12 cellular contexts compared by ENCODE assay signal in genomic region chr2:173555833-173556232, GRCh38.
DNase-seq lines count a peak whose midpoint lies in the region; ATAC-seq and TF ChIP-seq lines count a peak whose summit lies in the region.
"Had no signal": no experiment of that assay in that cellular context is flagged by ENCODE, and none has a peak within 500 bp of the region (broad histone marks: within the 10 kb centered on the region; RNA-seq: fewer than 3 reads in every experiment).

No MANE protein-coding gene starts in this region.

- H3K9me3 Mint-ChIP-seq in Calu3 (ENCODE audit: low read depth, unreplicated experiment) = peaks cover 4% of the 10 kb centered on the region

- H3K27me3 ChIP-seq in MM.1S (replicated peaks; ENCODE audit: insufficient read depth, low read length) (no peaks in the 10 kb centered on the region), GM23248 (replicated peaks; ENCODE audit: insufficient read depth) (peaks cover 35% of the 10 kb centered on the region), ascending aorta (no peaks in the 10 kb centered on the region), esophagus muscularis mucosa (peaks cover 0 to 51% (median 3%) of the 10 kb centered on the region in 4 donors)
- H3K27me3 ChIP-seq: SJCRH30 had no signal

- H3K4me2 ChIP-seq in MM.1S (ENCODE audit: low read depth, low read length) (no peak overlapping the region), GM23248 (ENCODE audit: unreplicated experiment) (no peak overlapping the region)

- H3K4me1 Mint-ChIP-seq in Calu3 (ENCODE audit: low read depth, unreplicated experiment) = peaks cover 46% of the 10 kb centered on the region

- no peaks in the 10 kb centered on the region for H3K27me3 Mint-ChIP-seq in Calu3 (ENCODE audit: unreplicated experiment)

- DNase-seq in Calu3 (no peak), MM.1S (peak; percentile 23), NCI-H774 (lab: John Stamatoyannopoulos, UW) (peak; percentile 10), glomerular visceral epithelial cell (ENCODE audit: extremely low spot score) (peak; percentile 40), GM23248 (no peak), ascending aorta (ENCODE audit: low spot score in 2 of 2) (no peak), esophagus muscularis mucosa (ENCODE audit: extremely low spot score) (no peak)
- DNase-seq: activated CD4-positive, alpha-beta T cell treated with anti-CD3 and anti-CD28 coated beads for 1 hour; NCI-H446 treated with DMSO at 0.1 percent for 48 hours; right cardiac atrium had no signal

- CTCF ChIA-PET in Calu3 (lab: Charles Lee) = interaction anchor here (1.4 kb wide), 1 partner anchor 12 kb away, joined by 4 read pairs; no protein-coding TSS in a partner anchor

- H3K4me1 ChIP-seq in MM.1S (ENCODE audit: low read length) (no peaks in the 10 kb centered on the region), GM23248 (ENCODE audit: insufficient read depth) (peaks cover 7% of the 10 kb centered on the region; the same call in 1 of the 2 replicates), ascending aorta (peaks cover 0 to 2% of the 10 kb centered on the region in 2 donors), esophagus muscularis mucosa (peaks cover 0 to 5% (median 0%) of the 10 kb centered on the region in 4 donors)

- H3K9ac ChIP-seq in MM.1S (ENCODE audit: low read length) (no peak overlapping the region), GM23248 (no peak overlapping the region)

- no peak overlapping the region for H3K27ac Mint-ChIP-seq in Calu3 (ENCODE audit: unreplicated experiment)

- BruUV-seq in Calu3 (replicated peaks; lab: Mats Ljungman, UMichigan) = no TSS peak

- TF ChIP-seq EP300 in esophagus muscularis mucosa (IDR thresholded peaks at IDR 0.05) = no peak

- no peaks in the 10 kb centered on the region for H3K79me2 ChIP-seq in MM.1S (ENCODE audit: low read length)
- H3K79me2 ChIP-seq in GM23248 (ENCODE audit: insufficient read depth) = no peaks in the 10 kb centered on the region

- H3K9me2 ChIP-seq in MM.1S (replicated peaks; ENCODE audit: insufficient read depth, low read length) (no peaks in the 10 kb centered on the region), GM23248 (ENCODE audit: insufficient read depth) (no peaks in the 10 kb centered on the region)

- no peak for TF ChIP-seq POLR2A in esophagus muscularis mucosa (IDR thresholded peaks at IDR 0.05; ENCODE audit: low read depth)

- H3K27ac ChIP-seq in MM.1S (ENCODE audit: low read length) = no peak overlapping the region
- H3K27ac ChIP-seq in GM23248 = no peak overlapping the region
- no peak overlapping the region for H3K27ac ChIP-seq in ascending aorta
- no peak overlapping the region for H3K27ac ChIP-seq in esophagus muscularis mucosa (replicated peaks in 1 of 4)
- H3K27ac ChIP-seq: SJCRH30 had no signal

- ATAC-seq in GM19467 (IDR thresholded peaks at IDR 0.05; ENCODE audit: unreplicated experiment) = no peak
- ATAC-seq: right cardiac atrium had no signal

- intact Hi-C loops in Calu3 (cut with micrococcal nuclease; ENCODE audit: unreplicated experiment) (no loop called here), ascending aorta (cut with DNase I) (no loop called here), esophagus muscularis mucosa (cut with DNase I) (no loop called here)

- no peak for TF ChIP-seq CTCF in Calu3 (IDR thresholded peaks at IDR 0.05; ENCODE audit: unreplicated experiment)
- no peak for TF ChIP-seq CTCF in MM.1S (IDR thresholded peaks at IDR 0.05; ENCODE audit: low read length)
- TF ChIP-seq CTCF in ascending aorta (IDR thresholded peaks at IDR 0.05) = no peak
- TF ChIP-seq CTCF in esophagus muscularis mucosa (IDR thresholded peaks at IDR 0.05) = no peak

- H3K4me3 ChIP-seq in MM.1S (ENCODE audit: low read length) (no peak overlapping the region), GM23248 (no peak overlapping the region), ascending aorta (no peak overlapping the region), esophagus muscularis mucosa (no peak overlapping the region)
- H3K4me3 ChIP-seq: SJCRH30 had no signal

- H3K4me3 Mint-ChIP-seq in Calu3 (ENCODE audit: low read depth, unreplicated experiment) = peak overlapping the region; percentile 13

- no peaks in the 10 kb centered on the region for H3F3A ChIP-seq in MM.1S (ENCODE audit: insufficient read depth, low read length)
- no peaks in the 10 kb centered on the region for H3F3A ChIP-seq in GM23248 (ENCODE audit: insufficient read depth)

- no peaks in the 10 kb centered on the region for H4K20me1 ChIP-seq in MM.1S (ENCODE audit: insufficient read depth, low read length)
- no peaks in the 10 kb centered on the region for H4K20me1 ChIP-seq in GM23248 (ENCODE audit: insufficient read depth)

- 6 to 13% methylated on average over 1 of the region's 1 CpG for WGBS in GM23248 (ENCODE audit: low coverage in 1 of 2, low lambda C conversion rate in 2 of 2, missing lambda C conversion rate in 2 of 2), 2 experiments
- 0% methylated on average over 1 of the region's 1 CpG for WGBS in esophagus muscularis mucosa

- in situ Hi-C loops in GM23248 (cut with MboI) = no loop called here

- H2AFZ ChIP-seq in MM.1S (ENCODE audit: low read length) = no peak overlapping the region
- no peak overlapping the region for H2AFZ ChIP-seq in GM23248

- H3K36me3 ChIP-seq in MM.1S (replicated peaks; ENCODE audit: insufficient read depth, low read length) (no peaks in the 10 kb centered on the region), GM23248 (ENCODE audit: low read depth) (no peaks in the 10 kb centered on the region), ascending aorta (no peaks in the 10 kb centered on the region), esophagus muscularis mucosa (no peaks in the 10 kb centered on the region)
- H3K36me3 ChIP-seq: SJCRH30 had no signal

- H3K36me3 Mint-ChIP-seq in Calu3 (ENCODE audit: insufficient read depth, unreplicated experiment) = no peaks in the 10 kb centered on the region

- no peaks in the 10 kb centered on the region for H3K9me3 ChIP-seq in MM.1S (replicated peaks; ENCODE audit: insufficient read depth, low read length)
- H3K9me3 ChIP-seq in GM23248 (ENCODE audit: low read depth) = no peaks in the 10 kb centered on the region
- H3K9me3 ChIP-seq in ascending aorta = no peaks in the 10 kb centered on the region
- H3K9me3 ChIP-seq in esophagus muscularis mucosa = no peaks in the 10 kb centered on the region
- H3K9me3 ChIP-seq: SJCRH30 had no signal

Comparison
In these comparisons a context has a peak if more than half of its experiments do, and no peak if none do; other contexts are left out.
1. DNase-seq: peak in MM.1S (single experiment), NCI-H774 (single experiment) and glomerular visceral epithelial cell (single experiment); none in Calu3 (single experiment), GM23248 (single experiment), ascending aorta (0 of 2) and esophagus muscularis mucosa (single experiment).